ENCODE assay signal across 24 cellular contexts in the genomic region with DNA sequence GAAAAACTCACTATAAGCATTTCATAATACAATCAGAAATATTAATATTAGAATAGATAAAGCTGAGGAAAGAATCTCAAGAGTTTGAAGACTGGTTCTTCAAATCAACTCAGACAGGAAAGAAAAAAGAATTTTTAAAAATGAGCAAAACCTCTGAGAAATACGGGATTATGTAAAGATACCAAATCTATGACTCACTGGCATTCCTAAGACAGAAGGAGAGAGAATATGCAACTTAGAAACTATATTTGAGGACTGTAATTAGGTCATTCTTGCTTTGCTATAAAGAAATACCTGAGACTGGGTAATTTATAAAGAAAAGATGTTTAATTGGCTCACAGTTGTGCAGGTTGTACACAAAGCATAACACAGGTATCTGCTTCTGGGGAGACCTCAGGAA.
DNase-seq lines count a peak whose midpoint lies in the region; ATAC-seq and TF ChIP-seq lines count a peak whose summit lies in the region.
"Had no signal": no experiment of that assay in that cellular context is flagged by ENCODE, and none has a peak within 500 bp of the region (broad histone marks: within the 10 kb centered on the region; RNA-seq: fewer than 3 reads in every experiment).

No MANE protein-coding gene starts in this region.

- CTCF ChIA-PET in mammary epithelial cell (lab: Charles Lee; ENCODE audit: low non-redundant PET) (no interaction called here), OCI-LY7 (lab: Charles Lee; ENCODE audit: unreplicated experiment) (no interaction called here)

- H3K9me2 ChIP-seq in OCI-LY7 (ENCODE audit: insufficient read depth, low read length), result no peaks in the 10 kb centered on the region

- intact Hi-C loops in mammary epithelial cell (cut with micrococcal nuclease), result no loop called here
- intact Hi-C loops in OCI-LY7 (cut with micrococcal nuclease; ENCODE audit: unreplicated experiment), result no loop called here

- POLR2A ChIA-PET in OCI-LY7 (lab: Charles Lee), result no interaction called here

- dilution Hi-C loops in mammary epithelial cell (cut with HindIII; ENCODE audit: low sequenced_read_pairs), result no loop called here

- H3K9me3 ChIP-seq in HUES48 (ENCODE audit: control insufficient read depth, insufficient read depth, low read length) (no peaks in the 10 kb centered on the region; the same call in 1 of the 2 replicates), mammary epithelial cell (replicated peaks; ENCODE audit: insufficient read depth, low read length) (no peaks in the 10 kb centered on the region), HAP-1 (no peaks in the 10 kb centered on the region), OCI-LY7 (ENCODE audit: low read length) (no peaks in the 10 kb centered on the region)
- H3K9me3 ChIP-seq: BLaER1 had no signal

- H4K20me1 ChIP-seq in mammary epithelial cell (ENCODE audit: insufficient read depth, low read length) (no peaks in the 10 kb centered on the region), OCI-LY7 (ENCODE audit: insufficient read depth, low read length) (no peaks in the 10 kb centered on the region)
- H4K20me1 ChIP-seq: BLaER1 had no signal

- no peaks in the 10 kb centered on the region for H3K27me3 ChIP-seq in HUES48 (ENCODE audit: control insufficient read depth, insufficient read depth, low read length)
- H3K27me3 ChIP-seq in mammary epithelial cell (ENCODE audit: insufficient read depth, low read length), result no peaks in the 10 kb centered on the region
- no peaks in the 10 kb centered on the region for H3K27me3 ChIP-seq in HAP-1 (ENCODE audit: low read depth)
- H3K27me3 ChIP-seq: BLaER1, gastroesophageal sphincter had no signal

- H3K27ac ChIP-seq in HUES48 (ENCODE audit: low read depth, low read length) (peak overlapping the region; percentile 40), mammary epithelial cell (ENCODE audit: insufficient read depth, low read depth, low read length) (no peak overlapping the region), OCI-LY7 (ENCODE audit: low read depth, low read length, poor library complexity, severe bottlenecking) (no peak overlapping the region)
- H3K27ac ChIP-seq: BLaER1, gastroesophageal sphincter, HL-60 had no signal

- H3K79me2 ChIP-seq in mammary epithelial cell (ENCODE audit: insufficient read depth, low read length) (no peaks in the 10 kb centered on the region), OCI-LY7 (ENCODE audit: insufficient read depth, low read depth, low read length) (no peaks in the 10 kb centered on the region)

- H2AFZ ChIP-seq in mammary epithelial cell (ENCODE audit: low read depth, low read length), result no peak overlapping the region
- no peak overlapping the region for H2AFZ ChIP-seq in OCI-LY7 (ENCODE audit: low read length)

- H3K4me3 ChIP-seq in HUES48 (ENCODE audit: low read depth, low read length) (no peak overlapping the region), mammary epithelial cell (replicated peaks in 1 of 3; ENCODE audit: insufficient read depth in 1 of 3, low read depth in 2 of 3, low read length in 3 of 3) (no peak overlapping the region), HAP-1 (no peak overlapping the region), OCI-LY7 (ENCODE audit: low read depth, low read length, poor library complexity, severe bottlenecking) (no peak overlapping the region)
- H3K4me3 ChIP-seq: BLaER1, gastroesophageal sphincter, GM12878 had no signal

- no peaks in the 10 kb centered on the region for H3K4me1 ChIP-seq in HUES48 (ENCODE audit: control insufficient read depth, insufficient read depth, low read length)
- peaks cover 7% of the 10 kb centered on the region for H3K4me1 ChIP-seq in mammary epithelial cell (ENCODE audit: insufficient read depth, low read length)
- H3K4me1 ChIP-seq in HAP-1, result no peaks in the 10 kb centered on the region
- H3K4me1 ChIP-seq in OCI-LY7 (ENCODE audit: insufficient read depth, low read length, poor library complexity, severe bottlenecking), result no peaks in the 10 kb centered on the region
- H3K4me1 ChIP-seq: BLaER1 had no signal

- ATAC-seq in HG03469 (IDR thresholded peaks at IDR 0.05; ENCODE audit: unreplicated experiment), result no peak
- ATAC-seq: activated CD8-positive, alpha-beta memory T cell treated with anti-CD3 and anti-CD28 coated beads, Interleukin-2, amount 10 ng/mL, durations not matched to agents 7 days and 5 days; gastroesophageal sphincter; GM12878 had no signal

- TF ChIP-seq CTCF in mammary epithelial cell (conservative IDR thresholded peaks at IDR 0.05 in 1 of 2, IDR thresholded peaks at IDR 0.05 in 1 of 2; ENCODE audit: extremely low read depth in 1 of 2, insufficient read depth in 1 of 2, low read depth in 1 of 2, low read length in 2 of 2) (no peak), OCI-LY7 (conservative IDR thresholded peaks at IDR 0.05; ENCODE audit: low read length) (no peak)

- H3K4me2 ChIP-seq in mammary epithelial cell (ENCODE audit: insufficient read depth, low read depth, low read length), result no peak overlapping the region
- no peak overlapping the region for H3K4me2 ChIP-seq in OCI-LY7 (ENCODE audit: low read length)
- H3K4me2 ChIP-seq: BLaER1 had no signal

- in situ Hi-C loops in mammary epithelial cell (cut with MboI; ENCODE audit: low sequenced_read_pairs in 2 of 2), result no loop called here
- in situ Hi-C loops in HAP-1 (cut with MboI; ENCODE audit: low sequenced_read_pairs), result no loop called here

- WGBS in mammary epithelial cell (ENCODE audit: low coverage, missing lambda C conversion rate), result 0% methylated on average over 1 of the region's 1 CpG

- no TSS peak for BruUV-seq in mammary epithelial cell (replicated peaks; lab: Mats Ljungman, UMichigan)
- no TSS peak for BruUV-seq in OCI-LY7 (replicated peaks; lab: Mats Ljungman, UMichigan)

- no peak overlapping the region for H3K9ac ChIP-seq in HUES48 (ENCODE audit: low read depth, low read length)
- H3K9ac ChIP-seq in mammary epithelial cell (ENCODE audit: insufficient read depth, low read length), result no peak overlapping the region
- H3K9ac ChIP-seq: BLaER1 had no signal

- H3K36me3 ChIP-seq in HUES48 (ENCODE audit: control insufficient read depth, insufficient read depth, low read length), result no peaks in the 10 kb centered on the region
- H3K36me3 ChIP-seq in mammary epithelial cell (ENCODE audit: insufficient read depth, low read length), result no peaks in the 10 kb centered on the region
- H3K36me3 ChIP-seq in HAP-1 (replicated peaks), result no peaks in the 10 kb centered on the region
- H3K36me3 ChIP-seq in OCI-LY7 (ENCODE audit: insufficient read depth, low read length), result no peaks in the 10 kb centered on the region
- H3K36me3 ChIP-seq: BLaER1, gastroesophageal sphincter had no signal

- DNase-seq in mammary epithelial cell (peak; percentile 20), glomerular visceral epithelial cell (ENCODE audit: extremely low spot score) (peak; percentile 6), superior temporal gyrus (ENCODE audit: extremely low spot score) (peak; percentile 49), HAP-1 (ENCODE audit: low spot score in 2 of 2) (no peak), OCI-LY7 (ENCODE audit: low spot score) (no peak), NCI-H1436 treated with DMSO at 0.1 percent for 48 hours (lab: John Stamatoyannopoulos, UW) (no peak)
- DNase-seq: activated CD8-positive, alpha-beta memory T cell treated with anti-CD3 and anti-CD28 coated beads, Interleukin-2, amount 10 ng/mL, durations not matched to agents 7 days and 5 days; activated effector memory CD4-positive, alpha-beta T cell treated with anti-CD3 and anti-CD28 coated beads, Interleukin-2, amount 50 U/mL, for 16 hours; amniotic stem cell; GDM1; HCEC 1CT; left cardiac atrium; midbrain; MV-4-11; NCI-H2029; Right ventricle myocardium superior; small intestine; stimulated activated CD4-positive, alpha-beta T cell treated with anti-CD3 and anti-CD28 coated beads, Interleukin-4, amount 100 ng/mL, for 1 hour had no signal

Comparison
In these comparisons a context has a peak if more than half of its experiments do, and no peak if none do; other contexts are left out.
1. DNase-seq: peak in mammary epithelial cell (single experiment), glomerular visceral epithelial cell (single experiment) and superior temporal gyrus (single experiment); none in HAP-1 (0 of 2), OCI-LY7 (single experiment) and NCI-H1436 treated with DMSO at 0.1 percent for 48 hours (single experiment).